In genomic region chr9:132182609-132183073, GRCh38 we compare ENCODE assay signal across 14 cellular contexts. TPM values are rescaled to one million over a fixed set of nuclear protein-coding genes. Genes with fewer than 3 reads are reported as not detected.
DNase-seq lines count a peak whose midpoint lies in the region; ATAC-seq and TF ChIP-seq lines count a peak whose summit lies in the region.
"Had no signal": no experiment of that assay in that cellular context is flagged by ENCODE, and none has a peak within 500 bp of the region (broad histone marks: within the 10 kb centered on the region; RNA-seq: fewer than 3 reads in every experiment).

No MANE protein-coding gene starts in this region.

- H3K27me3 ChIP-seq in AG04450 (ENCODE audit: control insufficient read depth, insufficient read depth, low read length): peaks cover 74% of the 10 kb centered on the region

- H3K27me3 Mint-ChIP-seq in chondrocyte (ENCODE audit: low read depth): peaks cover 24% of the 10 kb centered on the region
- H3K27me3 Mint-ChIP-seq in activated T-helper 17 cell treated with anti-CD3 and anti-CD28 coated beads, Interleukin-2, amount 50 U/mL, for 72 hours: peaks cover 15% of the 10 kb centered on the region
- H3K27me3 Mint-ChIP-seq in activated CD4-positive, alpha-beta memory T cell treated with anti-CD3 and anti-CD28 coated beads for 36 hours: peaks cover 18% of the 10 kb centered on the region

- CTCF ChIA-PET in AG04450 (lab: Charles Lee): interaction anchor here (0.6 kb wide), 1 partner anchor 278 kb away, joined by 3 read pairs; no protein-coding TSS in a partner anchor
- CTCF ChIA-PET in activated CD4-positive, alpha-beta memory T cell treated with anti-CD3 and anti-CD28 coated beads for 36 hours (lab: Charles Lee): interaction anchor here (1.1 kb wide), 1 partner anchor 12 kb away, joined by 3 read pairs; no protein-coding TSS in a partner anchor

- H3K36me3 Mint-ChIP-seq in chondrocyte (ENCODE audit: low read depth): no peaks in the 10 kb centered on the region
- no peaks in the 10 kb centered on the region for H3K36me3 Mint-ChIP-seq in activated T-helper 17 cell treated with anti-CD3 and anti-CD28 coated beads, Interleukin-2, amount 50 U/mL, for 72 hours (ENCODE audit: low read depth)
- H3K36me3 Mint-ChIP-seq in activated CD4-positive, alpha-beta memory T cell treated with anti-CD3 and anti-CD28 coated beads for 36 hours: no peaks in the 10 kb centered on the region
- H3K36me3 Mint-ChIP-seq: activated naive CD8-positive, alpha-beta T cell treated with anti-CD3 and anti-CD28 coated beads, Interleukin-2, amount 10 ng/mL, durations not matched to agents 7 days and 5 days; CD8-positive, alpha-beta T cell had no signal

- no peak for ATAC-seq in activated T-helper 17 cell treated with anti-CD3 and anti-CD28 coated beads, Interleukin-2, amount 50 U/mL, for 72 hours (replicated peaks)
- ATAC-seq in HG03175 (IDR thresholded peaks at IDR 0.05; ENCODE audit: unreplicated experiment): no peak
- ATAC-seq: CD8-positive, alpha-beta T cell had no signal

- no peak for DNase-seq in AG04450 (ENCODE audit: low read depth, low spot score)
- DNase-seq in M059J (ENCODE audit: low read depth): peak; percentile 40
- DNase-seq in chondrocyte (ENCODE audit: low spot score): no peak
- DNase-seq in medulla oblongata (ENCODE audit: extremely low spot score): peak; percentile 76
- DNase-seq in activated CD4-positive, alpha-beta memory T cell treated with anti-CD3 and anti-CD28 coated beads for 36 hours: no peak
- DNase-seq in NCI-H524 treated with DMSO at 0.1 percent for 48 hours (lab: John Stamatoyannopoulos, UW): no peak
- DNase-seq: activated CD4-positive, alpha-beta T cell treated with anti-CD3 and anti-CD28 coated beads for 4 hours; activated naive CD8-positive, alpha-beta T cell treated with anti-CD3 and anti-CD28 coated beads, Interleukin-2, amount 10 ng/mL, durations not matched to agents 7 days and 5 days; CD8-positive, alpha-beta T cell; mesenchymal stem cell; NCI-H1048 had no signal

- no peak overlapping the region for H3K27ac ChIP-seq in AG04450 (ENCODE audit: low read depth, low read length)

- TF ChIP-seq CTCF in AG04450 (IDR thresholded peaks at IDR 0.05; ENCODE audit: low read depth, low read length) (peak; percentile 40; the same call in 1 of the 2 replicates), chondrocyte (IDR thresholded peaks at IDR 0.05) (peak; percentile 62)

- H3K4me1 Mint-ChIP-seq in chondrocyte (ENCODE audit: low read depth): peaks cover 23% of the 10 kb centered on the region
- no peaks in the 10 kb centered on the region for H3K4me1 Mint-ChIP-seq in activated T-helper 17 cell treated with anti-CD3 and anti-CD28 coated beads, Interleukin-2, amount 50 U/mL, for 72 hours
- H3K4me1 Mint-ChIP-seq in activated CD4-positive, alpha-beta memory T cell treated with anti-CD3 and anti-CD28 coated beads for 36 hours (ENCODE audit: low read depth): no peaks in the 10 kb centered on the region
- H3K4me1 Mint-ChIP-seq: activated naive CD8-positive, alpha-beta T cell treated with anti-CD3 and anti-CD28 coated beads, Interleukin-2, amount 10 ng/mL, durations not matched to agents 7 days and 5 days had no signal

- H3K4me3 ChIP-seq in AG04450 (ENCODE audit: low read depth, low read length): no peak overlapping the region

- H3K9me3 ChIP-seq in AG04450 (ENCODE audit: control insufficient read depth, insufficient read depth, low read length): no peaks in the 10 kb centered on the region; the same call in 1 of the 2 replicates

- H3K4me3 Mint-ChIP-seq in chondrocyte (ENCODE audit: unreplicated experiment): no peak overlapping the region
- H3K4me3 Mint-ChIP-seq in activated T-helper 17 cell treated with anti-CD3 and anti-CD28 coated beads, Interleukin-2, amount 50 U/mL, for 72 hours: no peak overlapping the region
- H3K4me3 Mint-ChIP-seq in activated CD4-positive, alpha-beta memory T cell treated with anti-CD3 and anti-CD28 coated beads for 36 hours: no peak overlapping the region
- H3K4me3 Mint-ChIP-seq: activated naive CD8-positive, alpha-beta T cell treated with anti-CD3 and anti-CD28 coated beads, Interleukin-2, amount 10 ng/mL, durations not matched to agents 7 days and 5 days; CD8-positive, alpha-beta T cell; stimulated activated naive CD8-positive, alpha-beta T cell treated with anti-CD3 and anti-CD28 coated beads, Interleukin-15, Interleukin-2, amounts not matched to agents 100 ng/mL and 50 ng/mL, for 24 hours had no signal

- intact Hi-C loops in activated CD4-positive, alpha-beta memory T cell treated with anti-CD3 and anti-CD28 coated beads for 36 hours (cut with micrococcal nuclease): no loop called here

- POLR2A ChIA-PET in AG04450 (lab: Yijun Ruan, JAX): no interaction called here
- POLR2A ChIA-PET in activated CD4-positive, alpha-beta memory T cell treated with anti-CD3 and anti-CD28 coated beads for 36 hours (lab: Charles Lee): no interaction called here

- no peaks in the 10 kb centered on the region for H3K9me3 Mint-ChIP-seq in chondrocyte (ENCODE audit: low read depth)
- H3K9me3 Mint-ChIP-seq in activated T-helper 17 cell treated with anti-CD3 and anti-CD28 coated beads, Interleukin-2, amount 50 U/mL, for 72 hours: no peaks in the 10 kb centered on the region
- no peaks in the 10 kb centered on the region for H3K9me3 Mint-ChIP-seq in activated CD4-positive, alpha-beta memory T cell treated with anti-CD3 and anti-CD28 coated beads for 36 hours
- H3K9me3 Mint-ChIP-seq: activated naive CD8-positive, alpha-beta T cell treated with anti-CD3 and anti-CD28 coated beads, Interleukin-2, amount 10 ng/mL, durations not matched to agents 7 days and 5 days; CD8-positive, alpha-beta T cell; stimulated activated naive CD8-positive, alpha-beta T cell treated with anti-CD3 and anti-CD28 coated beads, Interleukin-15, Interleukin-2, amounts not matched to agents 100 ng/mL and 50 ng/mL, for 24 hours had no signal

- no peak overlapping the region for H3K27ac Mint-ChIP-seq in chondrocyte (ENCODE audit: unreplicated experiment)
- H3K27ac Mint-ChIP-seq in activated T-helper 17 cell treated with anti-CD3 and anti-CD28 coated beads, Interleukin-2, amount 50 U/mL, for 72 hours: no peak overlapping the region
- no peak overlapping the region for H3K27ac Mint-ChIP-seq in activated CD4-positive, alpha-beta memory T cell treated with anti-CD3 and anti-CD28 coated beads for 36 hours
- H3K27ac Mint-ChIP-seq: activated naive CD8-positive, alpha-beta T cell treated with anti-CD3 and anti-CD28 coated beads, Interleukin-2, amount 10 ng/mL, durations not matched to agents 7 days and 5 days; CD8-positive, alpha-beta T cell; stimulated activated naive CD8-positive, alpha-beta T cell treated with anti-CD3 and anti-CD28 coated beads, Interleukin-15, Interleukin-2, amounts not matched to agents 100 ng/mL and 50 ng/mL, for 24 hours had no signal

RNA-seq across cellular contexts. Expression of gene NTNG2, which starts 20.8 kb away (rescaled TPM):
- 0.93 and 1.3 TPM in 2 replicates for polyA plus RNA-seq in AG04450 (2011; rRNA removed)
- polyA minus RNA-seq in AG04450 (2011; rRNA and poly(A)+ RNA removed): 1.3 and 1.5 TPM in 2 replicates
- total RNA-seq in M059J (2014; rRNA removed; shearing (Covaris generic)): 0.39 and 0.49 TPM in 2 replicates
- total RNA-seq in chondrocyte: 3.0 to 4.8 TPM (median 3.4 TPM) in 3 replicates
- 1 to 10 TPM in 1 of 2 donors, under 1 TPM in 1; 0.82 to 2.2 TPM for total RNA-seq in activated T-helper 17 cell treated with anti-CD3 and anti-CD28 coated beads, Interleukin-2, amount 50 U/mL, for 72 hours
- total RNA-seq in activated CD4-positive, alpha-beta memory T cell treated with anti-CD3 and anti-CD28 coated beads for 36 hours: 1 to 10 TPM in 1 of 2 experiments, under 1 TPM in 1; 0.77 to 1.4 TPM

Comparison
In these comparisons a context has a peak if more than half of its experiments do, and no peak if none do; other contexts are left out.
1. DNase-seq: peak in M059J (single experiment) and medulla oblongata (single experiment); none in AG04450 (single experiment), chondrocyte (single experiment), activated CD4-positive, alpha-beta memory T cell treated with anti-CD3 and anti-CD28 coated beads for 36 hours (single experiment) and NCI-H524 treated with DMSO at 0.1 percent for 48 hours (single experiment).